8 cellular contexts compared by ENCODE assay signal in genomic region chr6:159989882-159990480, GRCh38. TPM values are rescaled to one million over a fixed set of nuclear protein-coding genes. Genes with fewer than 3 reads are reported as not detected.
DNase-seq lines count a peak whose midpoint lies in the region; ATAC-seq and TF ChIP-seq lines count a peak whose summit lies in the region.

No MANE protein-coding gene starts in this region.

- H3K4me3 ChIP-seq in Peyer's patch (no peak overlapping the region), colonic mucosa (no peak overlapping the region)

- peaks cover 54% of the 10 kb centered on the region for H3K4me1 Mint-ChIP-seq in T-helper 1 cell treated with Interleukin-12 subunit alpha and Interleukin-12 subunit beta and Interleukin-4 antibody, amounts not matched to agents 30 μg/mL and 1 μg/mL, for 36 hours (ENCODE audit: low read depth)

- TF ChIP-seq CTCF in omental fat pad (IDR thresholded peaks at IDR 0.05) (no peak), Peyer's patch (IDR thresholded peaks at IDR 0.05) (no peak), colonic mucosa (IDR thresholded peaks at IDR 0.05) (no peak)

- H3K27ac Mint-ChIP-seq in T-helper 1 cell treated with Interleukin-12 subunit alpha and Interleukin-12 subunit beta and Interleukin-4 antibody, amounts not matched to agents 30 μg/mL and 1 μg/mL, for 36 hours, result peak overlapping the region; percentile 16

- no peak for DNase-seq in omental fat pad (ENCODE audit: low spot score)
- no peak for DNase-seq in germinal center (ENCODE audit: low spot score)
- no peak for DNase-seq in T-helper 9 cell
- no peak for DNase-seq in Peyer's patch
- DNase-seq in colonic mucosa, result no peak

- H3K9ac ChIP-seq in colonic mucosa (ENCODE audit: low read depth in 2 of 2, low read length in 2 of 2), result no peak overlapping the region

- H3K27ac ChIP-seq in Peyer's patch (no peak overlapping the region), colonic mucosa (no peak overlapping the region)

- peak; percentile 65 for ATAC-seq in GM19328 (IDR thresholded peaks at IDR 0.05; ENCODE audit: unreplicated experiment)
- peak; percentile 87 for ATAC-seq in HG02973 (IDR thresholded peaks at IDR 0.05; ENCODE audit: unreplicated experiment)
- ATAC-seq in omental fat pad (ENCODE audit: low FRiP score), result peak; percentile 72

- no peaks in the 10 kb centered on the region for H3K27me3 Mint-ChIP-seq in T-helper 1 cell treated with Interleukin-12 subunit alpha and Interleukin-12 subunit beta and Interleukin-4 antibody, amounts not matched to agents 30 μg/mL and 1 μg/mL, for 36 hours (ENCODE audit: low read depth)

- intact Hi-C loops in colonic mucosa (cut with DNase I), result no loop called here

- no peak for TF ChIP-seq POLR2A in Peyer's patch (IDR thresholded peaks at IDR 0.05)

- H3K9me3 Mint-ChIP-seq in T-helper 1 cell treated with Interleukin-12 subunit alpha and Interleukin-12 subunit beta and Interleukin-4 antibody, amounts not matched to agents 30 μg/mL and 1 μg/mL, for 36 hours, result peaks cover 4% of the 10 kb centered on the region

- H3K9me3 ChIP-seq in Peyer's patch (no peaks in the 10 kb centered on the region), colonic mucosa (no peaks in the 10 kb centered on the region)

- H3K4me3 Mint-ChIP-seq in T-helper 1 cell treated with Interleukin-12 subunit alpha and Interleukin-12 subunit beta and Interleukin-4 antibody, amounts not matched to agents 30 μg/mL and 1 μg/mL, for 36 hours, result no peak overlapping the region

- H3K27me3 ChIP-seq in Peyer's patch (no peaks in the 10 kb centered on the region), colonic mucosa (no peaks in the 10 kb centered on the region)

- H3K4me1 ChIP-seq in Peyer's patch (peaks cover 0 to 12% (median 2%) of the 10 kb centered on the region in 4 donors), colonic mucosa (peaks cover 8% of the 10 kb centered on the region)

- peaks cover 38% of the 10 kb centered on the region for H3K36me3 Mint-ChIP-seq in T-helper 1 cell treated with Interleukin-12 subunit alpha and Interleukin-12 subunit beta and Interleukin-4 antibody, amounts not matched to agents 30 μg/mL and 1 μg/mL, for 36 hours (ENCODE audit: low read depth)

- H3K36me3 ChIP-seq in Peyer's patch, result peaks cover 0 to 12% (median 0%) of the 10 kb centered on the region in 3 donors
- no peaks in the 10 kb centered on the region for H3K36me3 ChIP-seq in colonic mucosa

RNA-seq across cellular contexts. Expression of gene IGF2R, which starts 21.1 kb away (rescaled TPM):
- total RNA-seq in omental fat pad (100 to 1,000 TPM in 3 of 4 donors, 10 to 100 TPM in 1; 69.9 to 131 (median 110) TPM), Peyer's patch (10 to 100 TPM; 48.7 to 86.5 (median 82.3) TPM), colonic mucosa (10 to 100 TPM; 73.8 to 84.4 TPM)
